In the genomic region with DNA sequence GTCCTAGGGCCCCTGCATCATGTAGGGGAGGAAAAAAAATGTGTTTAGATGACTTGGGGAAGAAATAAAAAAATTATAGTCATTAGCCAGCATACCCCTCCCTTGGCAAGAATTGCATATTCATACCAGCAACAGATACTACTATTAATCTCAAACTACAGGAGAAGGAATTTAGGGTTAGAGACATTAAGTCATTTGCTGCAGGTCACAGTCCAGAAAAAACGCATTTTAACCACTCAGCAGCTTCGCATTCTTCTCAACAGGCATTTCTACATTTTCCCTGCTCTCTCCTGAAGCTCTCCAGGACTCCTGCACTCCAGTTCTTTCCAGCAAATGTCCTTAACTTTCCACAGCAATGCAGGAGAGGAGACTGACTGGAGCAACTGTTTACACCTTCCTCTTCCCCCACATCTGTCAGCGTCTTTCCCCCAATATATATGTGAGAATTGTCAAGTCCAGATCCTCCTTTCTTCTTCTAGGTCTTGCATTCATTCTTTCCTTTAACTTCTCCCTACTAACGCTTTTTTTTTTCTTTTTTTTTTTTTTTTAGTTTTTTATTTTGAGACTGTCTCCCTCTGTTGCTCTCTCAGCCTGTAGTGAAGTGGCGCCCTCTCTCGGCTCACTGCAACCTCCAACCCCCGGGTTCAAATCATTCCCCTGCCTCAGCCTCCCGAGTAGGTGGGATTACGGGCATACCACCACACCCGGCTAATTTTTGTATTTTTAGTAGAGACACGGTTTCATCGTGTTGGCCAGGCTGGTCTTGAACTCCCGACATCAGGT, we compare ENCODE assay signal across 1 cellular context.
TF ChIP-seq lines count a peak whose summit lies in the region.

No MANE protein-coding gene starts in this region.

TF ChIP-seq in H1, 55 proteins besides CTCF, POLR2A, EP300 and RAD21:
- TF ChIP-seq SP1 (IDR thresholded peaks at IDR 0.05; ENCODE audit: low read depth, low read length) (no peak), BRCA1 (IDR thresholded peaks at IDR 0.05; ENCODE audit: low read depth, low read length) (no peak), SP4 (IDR thresholded peaks at IDR 0.05; ENCODE audit: low read length) (no peak), RFX5 (IDR thresholded peaks at IDR 0.05; ENCODE audit: borderline replicate concordance, low read depth, low read length) (no peak), HDAC2 (IDR thresholded peaks at IDR 0.05; ENCODE audit: borderline replicate concordance in 1 of 2, low read depth in 2 of 2, low read length in 2 of 2) (no peak), NRF1 (IDR thresholded peaks at IDR 0.05; ENCODE audit: low read depth, low read length) (no peak), SRF (IDR thresholded peaks at IDR 0.05; ENCODE audit: low read depth, low read length) (no peak), PHF8 (conservative IDR thresholded peaks at IDR 0.05; ENCODE audit: low read depth, low read length) (no peak), CREB1 (IDR thresholded peaks at IDR 0.05) (no peak), GTF2F1 (IDR thresholded peaks at IDR 0.05; ENCODE audit: borderline replicate concordance, low read depth, low read length) (no peak), CTBP2 (IDR thresholded peaks at IDR 0.05; ENCODE audit: borderline replicate concordance, insufficient read depth, insufficient read length, low read length) (no peak), CBX5 (IDR thresholded peaks at IDR 0.05; ENCODE audit: low read depth, low read length) (no peak), RBBP5 (IDR thresholded peaks at IDR 0.05; ENCODE audit: borderline replicate concordance, low read depth, low read length) (no peak), KDM5A (IDR thresholded peaks at IDR 0.05; ENCODE audit: low read length) (no peak)
- TF ChIP-seq, protein P1, sequence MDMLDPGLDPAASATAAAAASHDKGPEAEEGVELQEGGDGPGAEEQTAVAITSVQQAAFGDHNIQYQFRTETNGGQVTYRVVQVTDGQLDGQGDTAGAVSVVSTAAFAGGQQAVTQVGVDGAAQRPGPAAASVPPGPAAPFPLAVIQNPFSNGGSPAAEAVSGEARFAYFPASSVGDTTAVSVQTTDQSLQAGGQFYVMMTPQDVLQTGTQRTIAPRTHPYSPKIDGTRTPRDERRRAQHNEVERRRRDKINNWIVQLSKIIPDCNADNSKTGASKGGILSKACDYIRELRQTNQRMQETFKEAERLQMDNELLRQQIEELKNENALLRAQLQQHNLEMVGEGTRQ (IDR thresholded peaks at IDR 0.05; ENCODE audit: low read length), result no peak
- TF ChIP-seq, protein P2, sequence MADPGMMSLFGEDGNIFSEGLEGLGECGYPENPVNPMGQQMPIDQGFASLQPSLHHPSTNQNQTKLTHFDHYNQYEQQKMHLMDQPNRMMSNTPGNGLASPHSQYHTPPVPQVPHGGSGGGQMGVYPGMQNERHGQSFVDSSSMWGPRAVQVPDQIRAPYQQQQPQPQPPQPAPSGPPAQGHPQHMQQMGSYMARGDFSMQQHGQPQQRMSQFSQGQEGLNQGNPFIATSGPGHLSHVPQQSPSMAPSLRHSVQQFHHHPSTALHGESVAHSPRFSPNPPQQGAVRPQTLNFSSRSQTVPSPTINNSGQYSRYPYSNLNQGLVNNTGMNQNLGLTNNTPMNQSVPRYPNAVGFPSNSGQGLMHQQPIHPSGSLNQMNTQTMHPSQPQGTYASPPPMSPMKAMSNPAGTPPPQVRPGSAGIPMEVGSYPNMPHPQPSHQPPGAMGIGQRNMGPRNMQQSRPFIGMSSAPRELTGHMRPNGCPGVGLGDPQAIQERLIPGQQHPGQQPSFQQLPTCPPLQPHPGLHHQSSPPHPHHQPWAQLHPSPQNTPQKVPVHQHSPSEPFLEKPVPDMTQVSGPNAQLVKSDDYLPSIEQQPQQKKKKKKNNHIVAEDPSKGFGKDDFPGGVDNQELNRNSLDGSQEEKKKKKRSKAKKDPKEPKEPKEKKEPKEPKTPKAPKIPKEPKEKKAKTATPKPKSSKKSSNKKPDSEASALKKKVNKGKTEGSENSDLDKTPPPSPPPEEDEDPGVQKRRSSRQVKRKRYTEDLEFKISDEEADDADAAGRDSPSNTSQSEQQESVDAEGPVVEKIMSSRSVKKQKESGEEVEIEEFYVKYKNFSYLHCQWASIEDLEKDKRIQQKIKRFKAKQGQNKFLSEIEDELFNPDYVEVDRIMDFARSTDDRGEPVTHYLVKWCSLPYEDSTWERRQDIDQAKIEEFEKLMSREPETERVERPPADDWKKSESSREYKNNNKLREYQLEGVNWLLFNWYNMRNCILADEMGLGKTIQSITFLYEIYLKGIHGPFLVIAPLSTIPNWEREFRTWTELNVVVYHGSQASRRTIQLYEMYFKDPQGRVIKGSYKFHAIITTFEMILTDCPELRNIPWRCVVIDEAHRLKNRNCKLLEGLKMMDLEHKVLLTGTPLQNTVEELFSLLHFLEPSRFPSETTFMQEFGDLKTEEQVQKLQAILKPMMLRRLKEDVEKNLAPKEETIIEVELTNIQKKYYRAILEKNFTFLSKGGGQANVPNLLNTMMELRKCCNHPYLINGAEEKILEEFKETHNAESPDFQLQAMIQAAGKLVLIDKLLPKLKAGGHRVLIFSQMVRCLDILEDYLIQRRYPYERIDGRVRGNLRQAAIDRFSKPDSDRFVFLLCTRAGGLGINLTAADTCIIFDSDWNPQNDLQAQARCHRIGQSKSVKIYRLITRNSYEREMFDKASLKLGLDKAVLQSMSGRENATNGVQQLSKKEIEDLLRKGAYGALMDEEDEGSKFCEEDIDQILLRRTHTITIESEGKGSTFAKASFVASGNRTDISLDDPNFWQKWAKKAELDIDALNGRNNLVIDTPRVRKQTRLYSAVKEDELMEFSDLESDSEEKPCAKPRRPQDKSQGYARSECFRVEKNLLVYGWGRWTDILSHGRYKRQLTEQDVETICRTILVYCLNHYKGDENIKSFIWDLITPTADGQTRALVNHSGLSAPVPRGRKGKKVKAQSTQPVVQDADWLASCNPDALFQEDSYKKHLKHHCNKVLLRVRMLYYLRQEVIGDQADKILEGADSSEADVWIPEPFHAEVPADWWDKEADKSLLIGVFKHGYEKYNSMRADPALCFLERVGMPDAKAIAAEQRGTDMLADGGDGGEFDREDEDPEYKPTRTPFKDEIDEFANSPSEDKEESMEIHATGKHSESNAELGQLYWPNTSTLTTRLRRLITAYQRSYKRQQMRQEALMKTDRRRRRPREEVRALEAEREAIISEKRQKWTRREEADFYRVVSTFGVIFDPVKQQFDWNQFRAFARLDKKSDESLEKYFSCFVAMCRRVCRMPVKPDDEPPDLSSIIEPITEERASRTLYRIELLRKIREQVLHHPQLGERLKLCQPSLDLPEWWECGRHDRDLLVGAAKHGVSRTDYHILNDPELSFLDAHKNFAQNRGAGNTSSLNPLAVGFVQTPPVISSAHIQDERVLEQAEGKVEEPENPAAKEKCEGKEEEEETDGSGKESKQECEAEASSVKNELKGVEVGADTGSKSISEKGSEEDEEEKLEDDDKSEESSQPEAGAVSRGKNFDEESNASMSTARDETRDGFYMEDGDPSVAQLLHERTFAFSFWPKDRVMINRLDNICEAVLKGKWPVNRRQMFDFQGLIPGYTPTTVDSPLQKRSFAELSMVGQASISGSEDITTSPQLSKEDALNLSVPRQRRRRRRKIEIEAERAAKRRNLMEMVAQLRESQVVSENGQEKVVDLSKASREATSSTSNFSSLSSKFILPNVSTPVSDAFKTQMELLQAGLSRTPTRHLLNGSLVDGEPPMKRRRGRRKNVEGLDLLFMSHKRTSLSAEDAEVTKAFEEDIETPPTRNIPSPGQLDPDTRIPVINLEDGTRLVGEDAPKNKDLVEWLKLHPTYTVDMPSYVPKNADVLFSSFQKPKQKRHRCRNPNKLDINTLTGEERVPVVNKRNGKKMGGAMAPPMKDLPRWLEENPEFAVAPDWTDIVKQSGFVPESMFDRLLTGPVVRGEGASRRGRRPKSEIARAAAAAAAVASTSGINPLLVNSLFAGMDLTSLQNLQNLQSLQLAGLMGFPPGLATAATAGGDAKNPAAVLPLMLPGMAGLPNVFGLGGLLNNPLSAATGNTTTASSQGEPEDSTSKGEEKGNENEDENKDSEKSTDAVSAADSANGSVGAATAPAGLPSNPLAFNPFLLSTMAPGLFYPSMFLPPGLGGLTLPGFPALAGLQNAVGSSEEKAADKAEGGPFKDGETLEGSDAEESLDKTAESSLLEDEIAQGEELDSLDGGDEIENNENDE (IDR thresholded peaks at IDR 0.05; ENCODE audit: insufficient replicate concordance, low read length), result no peak
- TF ChIP-seq, protein P3, sequence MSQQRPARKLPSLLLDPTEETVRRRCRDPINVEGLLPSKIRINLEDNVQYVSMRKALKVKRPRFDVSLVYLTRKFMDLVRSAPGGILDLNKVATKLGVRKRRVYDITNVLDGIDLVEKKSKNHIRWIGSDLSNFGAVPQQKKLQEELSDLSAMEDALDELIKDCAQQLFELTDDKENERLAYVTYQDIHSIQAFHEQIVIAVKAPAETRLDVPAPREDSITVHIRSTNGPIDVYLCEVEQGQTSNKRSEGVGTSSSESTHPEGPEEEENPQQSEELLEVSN (IDR thresholded peaks at IDR 0.05), result no peak
- TF ChIP-seq, protein P4, sequence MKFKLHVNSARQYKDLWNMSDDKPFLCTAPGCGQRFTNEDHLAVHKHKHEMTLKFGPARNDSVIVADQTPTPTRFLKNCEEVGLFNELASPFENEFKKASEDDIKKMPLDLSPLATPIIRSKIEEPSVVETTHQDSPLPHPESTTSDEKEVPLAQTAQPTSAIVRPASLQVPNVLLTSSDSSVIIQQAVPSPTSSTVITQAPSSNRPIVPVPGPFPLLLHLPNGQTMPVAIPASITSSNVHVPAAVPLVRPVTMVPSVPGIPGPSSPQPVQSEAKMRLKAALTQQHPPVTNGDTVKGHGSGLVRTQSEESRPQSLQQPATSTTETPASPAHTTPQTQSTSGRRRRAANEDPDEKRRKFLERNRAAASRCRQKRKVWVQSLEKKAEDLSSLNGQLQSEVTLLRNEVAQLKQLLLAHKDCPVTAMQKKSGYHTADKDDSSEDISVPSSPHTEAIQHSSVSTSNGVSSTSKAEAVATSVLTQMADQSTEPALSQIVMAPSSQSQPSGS (IDR thresholded peaks at IDR 0.05; ENCODE audit: low read length), result no peak
